In genomic region chr3:19147905-19148767, GRCh38 we compare ENCODE assay signal across 8 cellular contexts. TPM values are rescaled to one million over a fixed set of nuclear protein-coding genes. Genes with fewer than 3 reads are reported as not detected.
DNase-seq lines count a peak whose midpoint lies in the region; ATAC-seq and TF ChIP-seq lines count a peak whose summit lies in the region.

KCNH8 (plus strand) TSS chr3:19148510; CDS start chr3:19148720, 210 bp downstream.

- H2AFZ ChIP-seq in KMS-11 (ENCODE audit: low read depth), result peak within 1 kb of the TSS; percentile 76

- H3K36me3 Mint-ChIP-seq in CD14-positive monocyte (peaks cover 0 to 6% of the 10 kb centered on the region in 2 donors), naive B cell (no peaks in the 10 kb centered on the region)

- H3K4me1 ChIP-seq in KMS-11 (ENCODE audit: low read depth, poor library complexity, severe bottlenecking), result no peaks in the 10 kb centered on the region
- H3K4me1 ChIP-seq in vagina, result peaks cover 24% of the 10 kb centered on the region

- no peaks in the 10 kb centered on the region for H3K36me3 ChIP-seq in KMS-11 (ENCODE audit: insufficient read depth)
- no peaks in the 10 kb centered on the region for H3K36me3 ChIP-seq in vagina

- no peaks in the 10 kb centered on the region for H4K20me1 ChIP-seq in KMS-11 (ENCODE audit: insufficient read depth)

- H3K27me3 ChIP-seq in KMS-11 (ENCODE audit: insufficient read depth, low read depth) (no peaks in the 10 kb centered on the region), vagina (no peaks in the 10 kb centered on the region)

- H3K79me2 ChIP-seq in KMS-11 (ENCODE audit: insufficient read depth, low read depth), result no peaks in the 10 kb centered on the region

- H3K9me3 Mint-ChIP-seq in CD14-positive monocyte, result peaks cover 3 to 26% (median 12%) of the 10 kb centered on the region in 7 donors
- peaks cover 0 to 2% (median 0%) of the 10 kb centered on the region in 7 donors for H3K9me3 Mint-ChIP-seq in naive B cell

- H3K27me3 Mint-ChIP-seq in CD14-positive monocyte (ENCODE audit: low read depth in 3 of 3) (peaks cover 32 to 50% (median 38%) of the 10 kb centered on the region in 3 donors), naive B cell (peaks cover 0 to 3% (median 2%) of the 10 kb centered on the region in 3 donors)

- peak within 1 kb of the TSS; percentile 54 for H3K4me2 ChIP-seq in KMS-11

- H3K27ac ChIP-seq in KMS-11 (0 out of 2 replicates have a peak within 1 kb of the TSS, but pooled peaks have one; percentile 20), vagina (peak within 1 kb of the TSS; percentile 15)

- H3K4me3 Mint-ChIP-seq in CD14-positive monocyte (peak within 1 kb of the TSS; percentile 94), naive B cell (peak within 1 kb of the TSS; percentile 88 to 97 (median 94))

- ATAC-seq in naive B cell (ENCODE audit: low read depth in 2 of 2), result no peak
- no peak for ATAC-seq in HG02938 (IDR thresholded peaks at IDR 0.05; ENCODE audit: unreplicated experiment)
- no peak for ATAC-seq in GM19452 (IDR thresholded peaks at IDR 0.05; ENCODE audit: unreplicated experiment)

- H3K4me1 Mint-ChIP-seq in CD14-positive monocyte, result peaks cover 25% of the 10 kb centered on the region
- peaks cover 18 to 37% (median 20%) of the 10 kb centered on the region in 3 donors for H3K4me1 Mint-ChIP-seq in naive B cell

- DNase-seq in CD14-positive monocyte (ENCODE audit: low spot score), result peak; percentile 39
- peak; percentile 12 for DNase-seq in activated CD4-positive, alpha-beta T cell treated with anti-CD3 and anti-CD28 coated beads for 48 hours
- DNase-seq in epithelial cell of proximal tubule (ENCODE audit: low read depth), result no peak
- peak; percentile 35 for DNase-seq in naive B cell
- no peak for DNase-seq in vagina (ENCODE audit: extremely low spot score in 2 of 2)

- no peaks in the 10 kb centered on the region for H3K9me3 ChIP-seq in vagina

- TF ChIP-seq POLR2A in vagina (IDR thresholded peaks at IDR 0.05), result no peak

- peak within 1 kb of the TSS; percentile 49; the same call in 1 of the 2 replicates for H3K9ac ChIP-seq in KMS-11

- H3K4me3 ChIP-seq in KMS-11 (IDR thresholded peaks at IDR 0.05; ENCODE audit: insufficient read depth, low read depth, low read length), result peak within 1 kb of the TSS; percentile 38
- peak within 1 kb of the TSS; percentile 64 for H3K4me3 ChIP-seq in epithelial cell of proximal tubule (ENCODE audit: low read depth, low read length)
- H3K4me3 ChIP-seq in vagina, result peak within 1 kb of the TSS; percentile 58 to 75

- intact Hi-C loops in CD14-positive monocyte (cut with micrococcal nuclease), result no loop called here
- intact Hi-C loops in vagina (cut with DNase I), result no loop called here

- H3K27ac Mint-ChIP-seq in CD14-positive monocyte, result peak within 1 kb of the TSS in 2 of 7 donors; percentile 15 to 81
- peak within 1 kb of the TSS; percentile 89 to 98 (median 96) for H3K27ac Mint-ChIP-seq in naive B cell

- TF ChIP-seq CTCF in CD14-positive monocyte (IDR thresholded peaks at IDR 0.05), result no peak
- no peak for TF ChIP-seq CTCF in KMS-11 (conservative IDR thresholded peaks at IDR 0.05; ENCODE audit: low read depth, low read length)
- no peak for TF ChIP-seq CTCF in epithelial cell of proximal tubule (conservative IDR thresholded peaks at IDR 0.05; ENCODE audit: low read depth, low read length)
- no peak for TF ChIP-seq CTCF in vagina (IDR thresholded peaks at IDR 0.05)

RNA-seq across cellular contexts. Expression of gene KCNH8, which starts in this region (rescaled TPM):
- polyA plus RNA-seq in CD14-positive monocyte, result not detected
- 0.40 TPM in 1 of 2 replicates, not detected in the other for total RNA-seq in epithelial cell of proximal tubule
- 1 to 10 TPM; 3.4 to 5.8 (median 4.3) TPM for polyA plus RNA-seq in naive B cell (ENCODE audit: low read depth in 6 of 6)
- 2.0 TPM for total RNA-seq in vagina

Comparison
In these comparisons a context has a peak if more than half of its experiments do, and no peak if none do; other contexts are left out.
1. RNA of gene KCNH8 (polyA plus RNA-seq): 3.4 to 5.8 TPM in naive B cell; not detected in CD14-positive monocyte; every median in the first group is over 4 times any median in the second.
2. Peak in DNase-seq in CD14-positive monocyte; RNA of the gene not detected or under 1 TPM.
3. DNase-seq: peak in activated CD4-positive, alpha-beta T cell treated with anti-CD3 and anti-CD28 coated beads for 48 hours (single experiment) and naive B cell (single experiment); none in epithelial cell of proximal tubule (single experiment) and vagina (0 of 2).
4. Peak in every context shown above with its lines, with median percentiles within 50 percentile points of each other: H3K4me3 ChIP-seq.